Comparison of ENCODE assay signal across 8 cellular contexts in genomic region chr10:16436367-16436757, GRCh38. TPM values are rescaled to one million over a fixed set of nuclear protein-coding genes. Genes with fewer than 3 reads are reported as not detected.
DNase-seq lines count a peak whose midpoint lies in the region; ATAC-seq and TF ChIP-seq lines count a peak whose summit lies in the region.

No MANE protein-coding gene starts in this region.

- TF ChIP-seq CTCF in GM10266 (IDR thresholded peaks at IDR 0.05; ENCODE audit: control insufficient read depth, insufficient read depth, low read depth, missing control alignments): no peak

- 2% methylated on average over 9 of the region's 9 CpGs for WGBS in right cardiac atrium

- H3K4me3 Mint-ChIP-seq in CD4-positive, CD25-positive, alpha-beta regulatory T cell: peak overlapping the region; percentile 91 to 96 (median 93)

- no peaks in the 10 kb centered on the region for H3K9me3 ChIP-seq in CD4-positive, CD25-positive, alpha-beta regulatory T cell (ENCODE audit: control insufficient read depth in 2 of 2, low read length in 2 of 2)
- H3K9me3 ChIP-seq in right cardiac atrium (ENCODE audit: control insufficient read depth, low read length): no peaks in the 10 kb centered on the region

- no peak for ATAC-seq in CD4-positive, CD25-positive, alpha-beta regulatory T cell (ENCODE audit: low read depth in 2 of 2)
- ATAC-seq in GM19455 (IDR thresholded peaks at IDR 0.05; ENCODE audit: unreplicated experiment) (peak; percentile 13), HG03457 (IDR thresholded peaks at IDR 0.05; ENCODE audit: unreplicated experiment) (peak; percentile 1), right cardiac atrium (peak; percentile 15 to 25)

- no peaks in the 10 kb centered on the region for H3K36me3 ChIP-seq in CD4-positive, CD25-positive, alpha-beta regulatory T cell (ENCODE audit: control insufficient read depth, insufficient read depth, low read length)

- H3K9me3 Mint-ChIP-seq in CD4-positive, CD25-positive, alpha-beta regulatory T cell: no peaks in the 10 kb centered on the region

- peaks cover 48% of the 10 kb centered on the region for H3K4me1 ChIP-seq in CD4-positive, CD25-positive, alpha-beta regulatory T cell (ENCODE audit: control insufficient read depth, insufficient read depth, low read length, poor library complexity, severe bottlenecking)
- H3K4me1 ChIP-seq in right cardiac atrium (ENCODE audit: control insufficient read depth, insufficient read depth, low read length): peaks cover 10% of the 10 kb centered on the region

- DNase-seq in CD4-positive, CD25-positive, alpha-beta regulatory T cell: peak in 1 of 3 donors; percentile 16
- DNase-seq in activated CD8-positive, alpha-beta memory T cell treated with anti-CD3 and anti-CD28 coated beads, Interleukin-2, amount 50 U/mL, for 4 hours: peak; percentile 20
- DNase-seq in right cardiac atrium (no peak), GM10266 (ENCODE audit: extremely low spot score) (no peak), NCI-H1417 (lab: John Stamatoyannopoulos, UW) (no peak)

- peak overlapping the region; percentile 79 for H3K4me3 ChIP-seq in CD4-positive, CD25-positive, alpha-beta regulatory T cell (ENCODE audit: low read depth, low read length)
- H3K4me3 ChIP-seq in right cardiac atrium (ENCODE audit: low read length) (peak overlapping the region; percentile 62), skin epidermis (peak overlapping the region; percentile 48 to 71 (median 58))

- H3K27me3 ChIP-seq in CD4-positive, CD25-positive, alpha-beta regulatory T cell (ENCODE audit: control insufficient read depth, insufficient read depth, low read length): no peaks in the 10 kb centered on the region
- H3K27me3 ChIP-seq in right cardiac atrium (ENCODE audit: control insufficient read depth, insufficient read depth): no peaks in the 10 kb centered on the region

- H3K27me3 Mint-ChIP-seq in CD4-positive, CD25-positive, alpha-beta regulatory T cell: peaks cover 8% of the 10 kb centered on the region

- peaks cover 12% of the 10 kb centered on the region for H3K36me3 Mint-ChIP-seq in CD4-positive, CD25-positive, alpha-beta regulatory T cell

- H3K27ac Mint-ChIP-seq in CD4-positive, CD25-positive, alpha-beta regulatory T cell: peak overlapping the region in 2 of 3 donors; percentile 95 to 96

- H3K27ac ChIP-seq in CD4-positive, CD25-positive, alpha-beta regulatory T cell (ENCODE audit: insufficient read depth, low read length, poor library complexity, severe bottlenecking): peak overlapping the region; percentile 86
- H3K27ac ChIP-seq in right cardiac atrium (ENCODE audit: low read length) (peak overlapping the region; percentile 19), skin epidermis (peak overlapping the region in 9 of 21 experiments; percentile 18 to 92 (median 82))

- peaks cover 13 to 48% (median 37%) of the 10 kb centered on the region in 4 donors for H3K4me1 Mint-ChIP-seq in CD4-positive, CD25-positive, alpha-beta regulatory T cell

- intact Hi-C loops in right cardiac atrium (cut with DNase I): no loop called here

RNA-seq across cellular contexts. Expression of gene PTER, which starts 0.4 kb away (rescaled TPM):
- total RNA-seq in CD4-positive, CD25-positive, alpha-beta regulatory T cell: 17.8 TPM
- 10 to 100 TPM; 18.6 to 38.4 (median 31.1) TPM for polyA plus RNA-seq in CD4-positive, CD25-positive, alpha-beta regulatory T cell
- total RNA-seq in right cardiac atrium: 10 to 100 TPM; 12.2 to 31.2 (median 26.1) TPM
- 10.1 TPM for polyA plus RNA-seq in right cardiac atrium

Comparison
In these comparisons a context has a peak if more than half of its experiments do, and no peak if none do; other contexts are left out.
1. ATAC-seq: peak in GM19455 (single experiment), HG03457 (single experiment) and right cardiac atrium (2 of 2); none in CD4-positive, CD25-positive, alpha-beta regulatory T cell (0 of 2).
2. Peak in every context shown above with its lines, with median percentiles within 50 percentile points of each other: H3K4me3 ChIP-seq.